In the genomic region with DNA sequence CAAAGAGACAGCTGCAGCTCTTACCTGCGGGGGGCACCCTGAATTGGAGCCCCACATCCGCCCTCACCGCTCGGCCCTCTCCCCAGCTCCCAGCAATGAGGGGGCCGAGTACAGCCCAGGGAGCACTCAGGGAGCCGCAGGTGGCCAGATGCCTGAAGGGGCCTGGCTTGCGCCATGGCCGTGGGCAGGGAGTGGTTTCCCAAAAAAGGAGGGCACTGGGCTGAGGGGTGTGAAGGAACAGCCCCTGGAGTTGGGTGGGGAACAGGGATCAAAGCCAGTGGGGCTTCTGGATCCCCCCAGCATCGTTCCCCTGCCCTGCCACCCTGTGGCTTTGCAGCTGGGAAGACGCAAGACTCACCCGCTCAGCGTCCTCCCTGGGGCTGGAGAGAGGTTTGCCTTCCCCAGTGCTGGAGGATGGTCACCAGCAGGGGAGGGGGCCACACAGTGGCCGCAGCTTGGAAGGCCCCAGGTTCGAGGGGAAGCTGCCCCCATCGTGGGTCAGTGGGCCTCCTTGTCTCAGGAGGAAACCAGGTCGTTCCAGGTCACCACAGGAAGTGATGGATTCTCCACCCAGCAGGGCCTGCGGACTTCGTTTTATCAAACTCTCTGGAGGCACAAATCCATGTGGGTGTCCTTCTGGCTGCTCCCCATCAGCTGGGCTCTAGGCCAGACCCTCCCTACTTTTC, we compare ENCODE assay signal across 26 cellular contexts.
"Had no signal": no experiment of that assay in that cellular context is flagged by ENCODE, and none has a peak within 500 bp of the region (broad histone marks: within the 10 kb centered on the region; RNA-seq: fewer than 3 reads in every experiment).

No MANE protein-coding gene starts in this region.

- FAIRE-seq: frontal cortex had no signal

- H3K4me1 Mint-ChIP-seq: activated naive CD8-positive, alpha-beta T cell treated with anti-CD3 and anti-CD28 coated beads, Interleukin-2, amount 50 U/mL, for 24 hours had no signal

- H3K4me3 ChIP-seq: ascending aorta, breast epithelium, heart left ventricle, skin epidermis, testis, upper lobe of right lung had no signal

- H3K27ac ChIP-seq: ascending aorta, breast epithelium, epithelial cell of prostate, neutrophil, skin epidermis, testis, upper lobe of right lung had no signal

- H3K9me3 ChIP-seq: ascending aorta, breast epithelium, heart left ventricle, neutrophil, testis, upper lobe of right lung had no signal

- H3K27me3 Mint-ChIP-seq: activated naive CD8-positive, alpha-beta T cell treated with anti-CD3 and anti-CD28 coated beads, Interleukin-2, amount 50 U/mL, for 24 hours; stimulated activated naive CD8-positive, alpha-beta T cell treated with anti-CD3 and anti-CD28 coated beads, Interleukin-15, Interleukin-2, amounts not matched to agents 100 ng/mL and 50 ng/mL, for 24 hours had no signal

- H3K27ac Mint-ChIP-seq: effector memory CD8-positive, alpha-beta T cell; stimulated activated naive CD8-positive, alpha-beta T cell treated with anti-CD3 and anti-CD28 coated beads, Interleukin-15, Interleukin-2, amounts not matched to agents 100 ng/mL and 50 ng/mL, for 24 hours; T-cell had no signal

- DNase-seq: activated CD4-positive, alpha-beta T cell treated with anti-CD3 and anti-CD28 coated beads, Interleukin-2, amount 50 U/mL, for 1 hour; activated CD8-positive, alpha-beta memory T cell treated with anti-CD3 and anti-CD28 coated beads for 24 hours; activated naive CD4-positive, alpha-beta T cell; activated naive CD8-positive, alpha-beta T cell treated with anti-CD3 and anti-CD28 coated beads, Interleukin-2, amount 50 U/mL, for 24 hours; activated T-cell treated with anti-CD3 and anti-CD28 coated beads for 4 hours; dermis blood vessel endothelial cell; effector memory CD8-positive, alpha-beta T cell; left cardiac atrium; mammary epithelial cell; naive thymus-derived CD4-positive, alpha-beta T cell; retina; stimulated activated CD4-positive, alpha-beta T cell treated with anti-CD3 and anti-CD28 coated beads, Interleukin-4, amount 100 ng/mL, for 4 hours; stimulated activated CD8-positive, alpha-beta memory T cell treated with anti-CD3 and anti-CD28 coated beads, Interleukin-4, amount 100 ng/mL, for 48 hours; T-cell; T-helper 9 cell; testis had no signal

- H3K4me3 Mint-ChIP-seq: activated naive CD8-positive, alpha-beta T cell treated with anti-CD3 and anti-CD28 coated beads, Interleukin-2, amount 50 U/mL, for 24 hours; effector memory CD8-positive, alpha-beta T cell; naive thymus-derived CD4-positive, alpha-beta T cell; stimulated activated naive CD8-positive, alpha-beta T cell treated with anti-CD3 and anti-CD28 coated beads, Interleukin-15, Interleukin-2, amounts not matched to agents 100 ng/mL and 50 ng/mL, for 24 hours; T-cell had no signal

- H3K36me3 ChIP-seq: ascending aorta, breast epithelium, heart left ventricle, neutrophil, upper lobe of right lung had no signal

- H3K27me3 ChIP-seq: ascending aorta, breast epithelium, heart left ventricle, testis, upper lobe of right lung had no signal

- ATAC-seq: activated CD4-positive, CD25-positive, alpha-beta regulatory T cell treated with anti-CD3 and anti-CD28 coated beads, Interleukin-2, amount 50 U/mL, for 24 hours; activated naive CD8-positive, alpha-beta T cell treated with anti-CD3 and anti-CD28 coated beads, Interleukin-2, amount 50 U/mL, for 24 hours; effector memory CD8-positive, alpha-beta T cell; heart left ventricle; left cardiac atrium; naive thymus-derived CD4-positive, alpha-beta T cell; T-cell; upper lobe of right lung had no signal

- H3K36me3 Mint-ChIP-seq: naive thymus-derived CD4-positive, alpha-beta T cell; T-cell had no signal

- H3K4me1 ChIP-seq: ascending aorta, breast epithelium, upper lobe of right lung had no signal
